17 cellular contexts compared by ENCODE assay signal in the genomic region with DNA sequence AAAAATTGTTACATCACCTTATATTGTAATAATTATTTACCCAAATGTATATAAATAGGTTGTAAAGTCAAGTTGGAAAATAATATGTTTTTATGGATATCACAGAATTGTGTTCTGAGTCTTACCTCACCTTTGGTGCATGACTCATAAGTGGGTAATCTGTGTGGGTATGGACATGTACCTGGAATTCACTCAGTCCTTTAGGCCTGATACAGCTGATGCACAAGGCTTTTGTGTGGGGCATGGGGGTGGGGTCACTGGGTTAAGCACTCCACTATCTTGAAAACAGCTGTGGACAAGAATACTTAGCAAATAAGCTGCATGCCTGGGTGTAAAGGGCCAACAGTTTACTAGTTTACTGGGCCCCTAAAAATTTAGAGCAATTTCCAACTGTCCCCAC. TPM values are rescaled to one million over a fixed set of nuclear protein-coding genes. Genes with fewer than 3 reads are reported as not detected.
DNase-seq lines count a peak whose midpoint lies in the region; TF ChIP-seq lines count a peak whose summit lies in the region.
"Had no signal": no experiment of that assay in that cellular context is flagged by ENCODE, and none has a peak within 500 bp of the region (broad histone marks: within the 10 kb centered on the region; RNA-seq: fewer than 3 reads in every experiment).

No MANE protein-coding gene starts in this region.

- no peaks in the 10 kb centered on the region for H3K9me3 Mint-ChIP-seq in progenitor cell of endocrine pancreas (ENCODE audit: low read depth)

- H3K27ac Mint-ChIP-seq in progenitor cell of endocrine pancreas = peak overlapping the region; percentile 63

- TF ChIP-seq RAD21 in Ishikawa (IDR thresholded peaks at IDR 0.05; ENCODE audit: low read depth) = no peak

- POLR2A ChIA-PET in RWPE1 (lab: Yijun Ruan, JAX; ENCODE audit: low non-redundant PET) = no interaction called here

- H3K27ac ChIP-seq in RWPE1 = no peak overlapping the region
- H3K27ac ChIP-seq: BLaER1, left ventricle myocardium inferior, pancreas, Peyer's patch, thyroid gland had no signal

- H3K27me3 Mint-ChIP-seq in progenitor cell of endocrine pancreas = no peaks in the 10 kb centered on the region

- H3K4me3 ChIP-seq in fibroblast of villous mesenchyme (ENCODE audit: low read depth, low read length) = no peak overlapping the region
- H3K4me3 ChIP-seq: BLaER1, left ventricle myocardium inferior, pancreas, Peyer's patch, thyroid gland had no signal

- CTCF ChIA-PET in RWPE1 (lab: Yijun Ruan, JAX) = interaction anchor here (0.6 kb wide), 1 partner anchor 303 kb away, joined by 4 read pairs; no protein-coding TSS in a partner anchor

- no peak for TF ChIP-seq EP300 in Ishikawa (IDR thresholded peaks at IDR 0.05; ENCODE audit: borderline replicate concordance)

- H3K4me1 Mint-ChIP-seq in progenitor cell of endocrine pancreas (ENCODE audit: low read depth) = peaks cover 6% of the 10 kb centered on the region

- H3K36me3 Mint-ChIP-seq in progenitor cell of endocrine pancreas (ENCODE audit: insufficient read depth) = peaks cover 9% of the 10 kb centered on the region

- no peak overlapping the region for H3K4me3 Mint-ChIP-seq in progenitor cell of endocrine pancreas (ENCODE audit: low read depth)

- TF ChIP-seq CTCF in RWPE1 (conservative IDR thresholded peaks at IDR 0.05; ENCODE audit: low read depth) (no peak), fibroblast of villous mesenchyme (IDR thresholded peaks at IDR 0.05; ENCODE audit: insufficient read depth, low read depth, low read length) (no peak), progenitor cell of endocrine pancreas (IDR thresholded peaks at IDR 0.05; ENCODE audit: unreplicated experiment) (no peak)

- DNase-seq in RWPE1 (ENCODE audit: low spot score) = peak; percentile 89
- peak; percentile 50 for DNase-seq in fibroblast of villous mesenchyme (ENCODE audit: low read depth)
- no peak for DNase-seq in progenitor cell of endocrine pancreas (ENCODE audit: low spot score, unreplicated experiment)
- no peak for DNase-seq in activated CD4-positive, alpha-beta T cell treated with anti-CD3 and anti-CD28 coated beads for 1 hour
- DNase-seq in putamen (ENCODE audit: low spot score) = no peak
- DNase-seq in dermis blood vessel endothelial cell = no peak
- DNase-seq: activated naive CD4-positive, alpha-beta T cell treated with Interleukin-2 at 50 U/mL for 16 hours; caudate nucleus; effector memory CD4-positive, alpha-beta T cell; left ventricle myocardium inferior; NCI-H1930; NCI-H524; pancreas; Peyer's patch; thyroid gland had no signal

TF ChIP-seq in Ishikawa, 13 proteins besides CTCF, POLR2A, EP300 and RAD21:
- TF ChIP-seq, protein P1, sequence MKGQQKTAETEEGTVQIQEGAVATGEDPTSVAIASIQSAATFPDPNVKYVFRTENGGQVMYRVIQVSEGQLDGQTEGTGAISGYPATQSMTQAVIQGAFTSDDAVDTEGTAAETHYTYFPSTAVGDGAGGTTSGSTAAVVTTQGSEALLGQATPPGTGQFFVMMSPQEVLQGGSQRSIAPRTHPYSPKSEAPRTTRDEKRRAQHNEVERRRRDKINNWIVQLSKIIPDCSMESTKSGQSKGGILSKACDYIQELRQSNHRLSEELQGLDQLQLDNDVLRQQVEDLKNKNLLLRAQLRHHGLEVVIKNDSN (IDR thresholded peaks at IDR 0.05) = no peak
- peak; percentile 26; the same call in 1 of the 2 replicates for TF ChIP-seq TEAD4 (IDR thresholded peaks at IDR 0.05)

RNA-seq across cellular contexts. Expression of gene INKA2, which starts 34.4 kb away (rescaled TPM):
- total RNA-seq in fibroblast of villous mesenchyme (4.3 and 4.5 TPM in 2 replicates), progenitor cell of endocrine pancreas (4.4 and 5.8 TPM in 2 replicates), dermis blood vessel endothelial cell (9.7 and 12.2 TPM in 2 replicates)

RNA-seq across cellular contexts. Expression of gene DDX20, which starts 50.9 kb away (rescaled TPM):
- total RNA-seq in fibroblast of villous mesenchyme = 17.1 and 30.7 TPM in 2 replicates
- total RNA-seq in progenitor cell of endocrine pancreas = 18.4 and 18.6 TPM in 2 replicates
- 25.6 and 28.1 TPM in 2 replicates for total RNA-seq in dermis blood vessel endothelial cell

Comparison
In these comparisons a context has a peak if more than half of its experiments do, and no peak if none do; other contexts are left out.
1. DNase-seq: peak in RWPE1 (single experiment) and fibroblast of villous mesenchyme (single experiment); none in progenitor cell of endocrine pancreas (single experiment), activated CD4-positive, alpha-beta T cell treated with anti-CD3 and anti-CD28 coated beads for 1 hour (single experiment), putamen (single experiment) and dermis blood vessel endothelial cell (single experiment).